Comparison of ENCODE assay signal across 22 cellular contexts in the genomic region with DNA sequence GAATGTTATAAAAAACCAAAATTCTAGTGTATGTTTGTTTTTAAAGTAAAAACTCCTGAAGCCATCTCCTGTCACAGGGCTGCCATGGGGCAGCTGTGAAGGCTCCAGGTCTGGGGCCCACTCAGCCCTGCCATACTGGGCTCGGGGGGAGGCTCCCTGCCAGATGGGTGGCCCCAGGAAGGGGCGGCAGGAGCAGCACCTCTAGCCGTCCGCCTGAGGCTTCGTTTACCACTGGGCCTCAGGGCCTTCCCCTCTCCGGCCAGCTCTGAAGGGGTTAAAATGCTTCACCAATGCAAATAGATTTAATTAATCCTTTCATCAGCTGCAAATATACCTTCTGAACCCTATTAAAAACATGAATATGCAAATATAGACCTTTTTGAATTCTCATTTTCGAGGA.
"Had no signal": no experiment of that assay in that cellular context is flagged by ENCODE, and none has a peak within 500 bp of the region (broad histone marks: within the 10 kb centered on the region; RNA-seq: fewer than 3 reads in every experiment).

No MANE protein-coding gene starts in this region.

- H3K27me3 Mint-ChIP-seq: memory B cell had no signal

- H3K4me1 Mint-ChIP-seq: memory B cell had no signal

- H3K9me3 Mint-ChIP-seq: memory B cell; natural killer cell treated with Interleukin-12 subunit alpha and Interleukin-12 subunit beta and Interleukin-15 and Interleukin-18, amount 100 ng/mL, for 72 hours; stimulated activated effector memory CD8-positive, alpha-beta T cell treated with anti-CD3 and anti-CD28 coated beads, Interleukin-12 subunit alpha, Interleukin-12 subunit beta, amount 100 ng/mL, for 72 hours had no signal

- H3K4me3 Mint-ChIP-seq: memory B cell; natural killer cell treated with Interleukin-12 subunit alpha and Interleukin-12 subunit beta and Interleukin-15 and Interleukin-18, amount 100 ng/mL, for 72 hours; neural progenitor cell; stimulated activated effector memory CD8-positive, alpha-beta T cell treated with anti-CD3 and anti-CD28 coated beads, Interleukin-12 subunit alpha, Interleukin-12 subunit beta, amount 100 ng/mL, for 72 hours had no signal

- H3K4me3 ChIP-seq: colonic mucosa, esophagus squamous epithelium, gastroesophageal sphincter, left lung, lower lobe of right lung, neural progenitor cell, psoas muscle, testis, tibial nerve had no signal

- DNase-seq: colonic mucosa; dermis blood vessel endothelial cell; esophagus squamous epithelium; foreskin fibroblast; glutamatergic neuron; left lung; lower lobe of right lung; midbrain; nucleus accumbens; psoas muscle; retina; small intestine; stimulated activated CD4-positive, alpha-beta T cell treated with anti-CD3 and anti-CD28 coated beads, Interleukin-2, amount 100 ng/mL, for 48 hours; stimulated activated CD8-positive, alpha-beta memory T cell treated with anti-CD3 and anti-CD28 coated beads, Interleukin-4, amount 100 ng/mL, for 48 hours; stimulated activated naive CD8-positive, alpha-beta T cell treated with anti-CD3 and anti-CD28 coated beads, Interleukin-15, Interleukin-2, amounts not matched to agents 100 U/mL and 50 U/mL, for 24 hours; testis had no signal

- H3K36me3 ChIP-seq: colonic mucosa, lower lobe of right lung, neural progenitor cell had no signal

- H3K4me1 ChIP-seq: colonic mucosa, lower lobe of right lung had no signal

- H3K27ac Mint-ChIP-seq: memory B cell; natural killer cell treated with Interleukin-12 subunit alpha and Interleukin-12 subunit beta and Interleukin-15 and Interleukin-18, amount 100 ng/mL, for 72 hours; neural progenitor cell; stimulated activated effector memory CD8-positive, alpha-beta T cell treated with anti-CD3 and anti-CD28 coated beads, Interleukin-12 subunit alpha, Interleukin-12 subunit beta, amount 100 ng/mL, for 72 hours had no signal

- H3K9me3 ChIP-seq: colonic mucosa, esophagus squamous epithelium, gastroesophageal sphincter, left lung, lower lobe of right lung, psoas muscle, testis had no signal

- H3K27ac ChIP-seq: colonic mucosa, esophagus squamous epithelium, gastroesophageal sphincter, left lung, lower lobe of right lung, neural progenitor cell, psoas muscle, testis, tibial nerve had no signal

- H3K36me3 Mint-ChIP-seq: natural killer cell treated with Interleukin-12 subunit alpha and Interleukin-12 subunit beta and Interleukin-15 and Interleukin-18, amount 100 ng/mL, for 72 hours; neural progenitor cell; stimulated activated effector memory CD8-positive, alpha-beta T cell treated with anti-CD3 and anti-CD28 coated beads, Interleukin-12 subunit alpha, Interleukin-12 subunit beta, amount 100 ng/mL, for 72 hours had no signal

- ATAC-seq: gastroesophageal sphincter; left lung; lower lobe of right lung; natural killer cell treated with Interleukin-12 subunit alpha and Interleukin-12 subunit beta and Interleukin-15 and Interleukin-18, amount 100 ng/mL, for 72 hours; psoas muscle; stimulated activated effector memory CD8-positive, alpha-beta T cell treated with anti-CD3 and anti-CD28 coated beads, Interleukin-12 subunit alpha, Interleukin-12 subunit beta, amount 100 ng/mL, for 72 hours; stimulated activated naive CD8-positive, alpha-beta T cell treated with anti-CD3 and anti-CD28 coated beads, Interleukin-15, Interleukin-2, amounts not matched to agents 100 U/mL and 50 U/mL, for 24 hours had no signal

- H3K27me3 ChIP-seq: colonic mucosa, neural progenitor cell, testis, tibial nerve had no signal
